10 cellular contexts compared by ENCODE assay signal in the genomic region with DNA sequence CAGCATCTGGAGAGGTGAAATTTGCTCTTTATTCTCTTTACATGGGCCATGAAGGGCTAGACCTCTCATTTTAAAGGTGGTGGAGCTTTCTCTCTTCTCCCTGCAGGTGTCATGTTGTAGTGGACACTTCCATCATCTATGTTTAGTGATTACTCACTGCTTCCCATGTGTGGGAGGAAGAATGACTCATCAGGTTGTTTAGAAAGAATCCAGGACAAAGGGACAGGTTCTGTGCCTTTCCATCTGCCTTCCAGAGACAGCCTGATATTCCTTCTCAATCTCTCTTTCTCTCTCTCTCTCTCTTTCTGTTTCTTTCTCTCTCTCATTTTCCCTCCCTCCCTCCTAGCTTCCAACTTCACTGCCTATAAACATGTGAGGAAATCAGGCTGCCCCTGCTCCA. TPM values are rescaled to one million over a fixed set of nuclear protein-coding genes. Genes with fewer than 3 reads are reported as not detected.
DNase-seq lines count a peak whose midpoint lies in the region; ATAC-seq and TF ChIP-seq lines count a peak whose summit lies in the region.
"Had no signal": no experiment of that assay in that cellular context is flagged by ENCODE, and none has a peak within 500 bp of the region (broad histone marks: within the 10 kb centered on the region; RNA-seq: fewer than 3 reads in every experiment).

No MANE protein-coding gene starts in this region.

- H3K36me3 Mint-ChIP-seq in activated T-cell treated with anti-CD3 and anti-CD28 coated beads, Interleukin-2, amount 50 U/mL, for 24 hours (ENCODE audit: low read depth): no peaks in the 10 kb centered on the region
- H3K36me3 Mint-ChIP-seq in activated CD8-positive, alpha-beta T cell treated with anti-CD3 and anti-CD28 coated beads for 36 hours (ENCODE audit: low read depth): no peaks in the 10 kb centered on the region

- CTCF ChIA-PET in RWPE1 (lab: Yijun Ruan, JAX): interaction anchor here (0.5 to 0.7 kb wide), 3 partner anchors 9 to 712 kb away, joined by 3 to 4 read pairs (median 3); no protein-coding TSS in a partner anchor
- CTCF ChIA-PET in activated CD8-positive, alpha-beta T cell treated with anti-CD3 and anti-CD28 coated beads for 36 hours (lab: Charles Lee): no interaction called here

- ATAC-seq in activated CD8-positive, alpha-beta T cell treated with anti-CD3 and anti-CD28 coated beads for 36 hours: no peak

- TF ChIP-seq CTCF in RWPE1 (conservative IDR thresholded peaks at IDR 0.05; ENCODE audit: low read depth): no peak
- TF ChIP-seq CTCF in activated CD8-positive, alpha-beta T cell treated with anti-CD3 and anti-CD28 coated beads for 36 hours (IDR thresholded peaks at IDR 0.05): no peak

- H3K9me3 Mint-ChIP-seq in activated T-cell treated with anti-CD3 and anti-CD28 coated beads, Interleukin-2, amount 50 U/mL, for 24 hours: no peaks in the 10 kb centered on the region
- H3K9me3 Mint-ChIP-seq in activated CD8-positive, alpha-beta T cell treated with anti-CD3 and anti-CD28 coated beads for 36 hours: no peaks in the 10 kb centered on the region

- DNase-seq in AG08395 (ENCODE audit: low spot score): peak; percentile 75
- DNase-seq in HT1080 (ENCODE audit: low read depth): peak; percentile 92
- peak; percentile 92 for DNase-seq in RWPE1 (ENCODE audit: low spot score)
- DNase-seq in hepatic stellate cell (ENCODE audit: low spot score): peak; percentile 23
- DNase-seq in activated T-cell treated with anti-CD3 and anti-CD28 coated beads, Interleukin-2, amount 50 U/mL, for 24 hours: no peak
- no peak for DNase-seq in activated CD8-positive, alpha-beta T cell treated with anti-CD3 and anti-CD28 coated beads for 36 hours
- DNase-seq in T-helper 9 cell: no peak
- no peak for DNase-seq in KG1 (lab: John Stamatoyannopoulos, UW)
- DNase-seq: effector CD8-positive, alpha-beta T cell; right lobe of liver had no signal

- no peak overlapping the region for H3K27ac ChIP-seq in RWPE1
- H3K27ac ChIP-seq: right lobe of liver had no signal

- no peak overlapping the region for H3K27ac Mint-ChIP-seq in activated T-cell treated with anti-CD3 and anti-CD28 coated beads, Interleukin-2, amount 50 U/mL, for 24 hours
- no peak overlapping the region for H3K27ac Mint-ChIP-seq in activated CD8-positive, alpha-beta T cell treated with anti-CD3 and anti-CD28 coated beads for 36 hours

- POLR2A ChIA-PET in RWPE1 (lab: Yijun Ruan, JAX; ENCODE audit: low non-redundant PET): no interaction called here
- POLR2A ChIA-PET in activated CD8-positive, alpha-beta T cell treated with anti-CD3 and anti-CD28 coated beads for 36 hours (lab: Charles Lee): no interaction called here

- peaks cover 4% of the 10 kb centered on the region for H3K27me3 Mint-ChIP-seq in activated T-cell treated with anti-CD3 and anti-CD28 coated beads, Interleukin-2, amount 50 U/mL, for 24 hours
- H3K27me3 Mint-ChIP-seq in activated CD8-positive, alpha-beta T cell treated with anti-CD3 and anti-CD28 coated beads for 36 hours: no peaks in the 10 kb centered on the region

- intact Hi-C loops in activated CD8-positive, alpha-beta T cell treated with anti-CD3 and anti-CD28 coated beads for 36 hours (cut with micrococcal nuclease): no loop called here

- H3K4me3 Mint-ChIP-seq in activated T-cell treated with anti-CD3 and anti-CD28 coated beads, Interleukin-2, amount 50 U/mL, for 24 hours: no peak overlapping the region
- H3K4me3 Mint-ChIP-seq in activated CD8-positive, alpha-beta T cell treated with anti-CD3 and anti-CD28 coated beads for 36 hours: no peak overlapping the region

- no peaks in the 10 kb centered on the region for H3K4me1 Mint-ChIP-seq in activated T-cell treated with anti-CD3 and anti-CD28 coated beads, Interleukin-2, amount 50 U/mL, for 24 hours (ENCODE audit: low read depth)
- H3K4me1 Mint-ChIP-seq in activated CD8-positive, alpha-beta T cell treated with anti-CD3 and anti-CD28 coated beads for 36 hours (ENCODE audit: low read depth): no peaks in the 10 kb centered on the region

RNA-seq across cellular contexts. Expression of gene SCG2, which starts 38.7 kb away (rescaled TPM):
- 4.6 and 8.2 TPM in 2 replicates for total RNA-seq in HT1080 (2014; rRNA removed; shearing (Covaris generic))
- polyA plus RNA-seq in HT1080 (2015; cell fraction: cytosol; rRNA removed): 4.4 and 5.8 TPM in 2 replicates
- 17.2 and 22.1 TPM in 2 replicates for polyA plus RNA-seq in HT1080 (2015; cell fraction: nucleus; rRNA removed)
- total RNA-seq in activated CD8-positive, alpha-beta T cell treated with anti-CD3 and anti-CD28 coated beads for 36 hours: not detected
- total RNA-seq: right lobe of liver had no signal

Comparison
In these comparisons a context has a peak if more than half of its experiments do, and no peak if none do; other contexts are left out.
1. DNase-seq: peak in AG08395 (single experiment), HT1080 (single experiment), RWPE1 (single experiment) and hepatic stellate cell (single experiment); none in activated T-cell treated with anti-CD3 and anti-CD28 coated beads, Interleukin-2, amount 50 U/mL, for 24 hours (single experiment), activated CD8-positive, alpha-beta T cell treated with anti-CD3 and anti-CD28 coated beads for 36 hours (single experiment), T-helper 9 cell (single experiment) and KG1 (single experiment).